In genomic region chr22:41478473-41478872, GRCh38 we compare ENCODE assay signal across 16 cellular contexts. TPM values are rescaled to one million over a fixed set of nuclear protein-coding genes. Genes with fewer than 3 reads are reported as not detected.
A peak's percentile ranks its signal among the peaks of the same experiment; 100 is the strongest.
DNase-seq lines count a peak whose midpoint lies in the region; ATAC-seq and TF ChIP-seq lines count a peak whose summit lies in the region.
"Had no signal": no experiment of that assay in that cellular context is flagged by ENCODE, and none has a peak within 500 bp of the region (broad histone marks: within the 10 kb centered on the region; RNA-seq: fewer than 3 reads in every experiment).

No MANE protein-coding gene starts in this region.

- WGBS in right lobe of liver (ENCODE audit: insufficient coverage, low coverage, low lambda C conversion rate, missing lambda C conversion rate) = 67% methylated on average over 1 of the region's 2 CpGs

- ATAC-seq in activated T-cell treated with anti-CD3 and anti-CD28 coated beads, Interleukin-2, amount 50 U/mL, for 72 hours (replicated peaks in 1 of 2) = no peak
- ATAC-seq in activated B cell treated with CpG ODN at 0.5 μM for 24 hours (ENCODE audit: low read depth) (peak; percentile 81), right lobe of liver (no peak), HG02840 (IDR thresholded peaks at IDR 0.05; ENCODE audit: low FRiP score, unreplicated experiment) (no peak), HG03442 (IDR thresholded peaks at IDR 0.05; ENCODE audit: unreplicated experiment) (no peak), GM19467 (IDR thresholded peaks at IDR 0.05; ENCODE audit: unreplicated experiment) (no peak)
- ATAC-seq: HCT116 had no signal

- H3K36me3 ChIP-seq in right lobe of liver (no peaks in the 10 kb centered on the region), subcutaneous abdominal adipose tissue (ENCODE audit: control insufficient read depth in 5 of 5, insufficient read depth in 5 of 5, low read length in 5 of 5) (peaks cover 0 to 2% (median 0%) of the 10 kb centered on the region in 5 donors)
- H3K36me3 ChIP-seq: cardiac muscle cell had no signal

- POLR2A ChIA-PET in activated B cell treated with CpG ODN at 0.5 μM for 24 hours (lab: Charles Lee) = interaction anchor here (0.6 to 17.5 kb wide), 32 partner anchors 10 to 903 kb away, joined by 3 to 584 read pairs (median 5); partner anchors contain the start of genes ACO2, DESI1, PHF5A and RANGAP1

- no peaks in the 10 kb centered on the region for H3K9me3 ChIP-seq in right lobe of liver
- H3K9me3 ChIP-seq in subcutaneous abdominal adipose tissue (ENCODE audit: control insufficient read depth in 5 of 5, low read length in 5 of 5) = no peaks in the 10 kb centered on the region
- H3K9me3 ChIP-seq: Caco-2 had no signal

- no peak for TF ChIP-seq POLR2A in right lobe of liver (IDR thresholded peaks at IDR 0.05)

- no peak for DNase-seq in activated T-cell treated with anti-CD3 and anti-CD28 coated beads, Interleukin-2, amount 50 U/mL, for 72 hours
- DNase-seq in activated T-cell treated with anti-CD3 and anti-CD28 coated beads for 4 hours (no peak), activated B cell treated with CpG ODN at 0.5 μM for 24 hours (no peak), right lobe of liver (no peak)
- DNase-seq: ACHN; activated CD8-positive, alpha-beta memory T cell treated with anti-CD3 and anti-CD28 coated beads for 24 hours; activated naive CD4-positive, alpha-beta T cell; Caco-2; NCI-H526 had no signal

- H3K4me1 ChIP-seq in right lobe of liver (peaks cover 0 to 70% (median 27%) of the 10 kb centered on the region in 4 donors), subcutaneous abdominal adipose tissue (ENCODE audit: control insufficient read depth in 5 of 5, insufficient read depth in 5 of 5, low read length in 5 of 5) (peaks cover 12 to 55% (median 48%) of the 10 kb centered on the region in 5 donors)
- H3K4me1 ChIP-seq: Caco-2 had no signal

- H3K4me1 Mint-ChIP-seq in activated T-cell treated with anti-CD3 and anti-CD28 coated beads, Interleukin-2, amount 50 U/mL, for 72 hours (ENCODE audit: low read depth) = peaks cover 35% of the 10 kb centered on the region
- peaks cover 85% of the 10 kb centered on the region for H3K4me1 Mint-ChIP-seq in activated B cell treated with CpG ODN at 0.5 μM for 24 hours

- peaks cover 0 to 1% of the 10 kb centered on the region in 2 donors for H3K36me3 Mint-ChIP-seq in activated T-cell treated with anti-CD3 and anti-CD28 coated beads, Interleukin-2, amount 50 U/mL, for 72 hours (ENCODE audit: insufficient read depth in 2 of 2)
- H3K36me3 Mint-ChIP-seq in activated B cell treated with CpG ODN at 0.5 μM for 24 hours (ENCODE audit: low read depth) = peaks cover 10% of the 10 kb centered on the region

- no peaks in the 10 kb centered on the region for H3K9me3 Mint-ChIP-seq in activated T-cell treated with anti-CD3 and anti-CD28 coated beads, Interleukin-2, amount 50 U/mL, for 72 hours
- no peaks in the 10 kb centered on the region for H3K9me3 Mint-ChIP-seq in activated B cell treated with CpG ODN at 0.5 μM for 24 hours
- H3K9me3 Mint-ChIP-seq: nephron had no signal

- no peak for TF ChIP-seq CTCF in activated B cell treated with CpG ODN at 0.5 μM for 24 hours (IDR thresholded peaks at IDR 0.05)
- no peak for TF ChIP-seq CTCF in right lobe of liver (IDR thresholded peaks at IDR 0.05)

- no peaks in the 10 kb centered on the region for H3K27me3 Mint-ChIP-seq in activated T-cell treated with anti-CD3 and anti-CD28 coated beads, Interleukin-2, amount 50 U/mL, for 72 hours (ENCODE audit: low read depth)
- H3K27me3 Mint-ChIP-seq in activated B cell treated with CpG ODN at 0.5 μM for 24 hours = no peaks in the 10 kb centered on the region

- H3K27ac ChIP-seq in right lobe of liver (peak overlapping the region in 2 of 3 donors; percentile 37 to 71), subcutaneous abdominal adipose tissue (ENCODE audit: low read depth, low read length) (peak overlapping the region; percentile 57)
- H3K27ac ChIP-seq: cardiac muscle cell had no signal

- H3K27me3 ChIP-seq in right lobe of liver (no peaks in the 10 kb centered on the region), subcutaneous abdominal adipose tissue (ENCODE audit: control insufficient read depth in 5 of 5, insufficient read depth in 4 of 5, low read length in 5 of 5) (no peaks in the 10 kb centered on the region)
- H3K27me3 ChIP-seq: cardiac muscle cell had no signal

- intact Hi-C loops in activated B cell treated with CpG ODN at 0.5 μM for 24 hours (cut with micrococcal nuclease) (loop anchor here (1.0 kb wide), 2 partner anchors 9 to 30 kb away; partner anchors contain the start of gene ACO2), right lobe of liver (cut with DNase I) (no loop called here)

- CTCF ChIA-PET in activated B cell treated with CpG ODN at 0.5 μM for 24 hours (lab: Charles Lee) = interaction anchor here (0.6 to 4.1 kb wide), 8 partner anchors 10 to 240 kb away, joined by 3 to 31 read pairs (median 6); partner anchors contain the start of genes ACO2, PHF5A and TOB2

- no peak overlapping the region for H3K4me3 ChIP-seq in right lobe of liver
- no peak overlapping the region for H3K4me3 ChIP-seq in subcutaneous abdominal adipose tissue (ENCODE audit: low read depth in 1 of 5, low read length in 5 of 5)
- H3K4me3 ChIP-seq: cardiac muscle cell had no signal

- no peak overlapping the region for H3K4me3 Mint-ChIP-seq in activated T-cell treated with anti-CD3 and anti-CD28 coated beads, Interleukin-2, amount 50 U/mL, for 72 hours
- peak overlapping the region; percentile 79 for H3K4me3 Mint-ChIP-seq in activated B cell treated with CpG ODN at 0.5 μM for 24 hours
- H3K4me3 Mint-ChIP-seq: nephron had no signal

- H3K9ac ChIP-seq in subcutaneous abdominal adipose tissue (ENCODE audit: low read length in 5 of 5) = peak overlapping the region in 1 of 5 donors; percentile 47

- H3K27ac Mint-ChIP-seq in activated T-cell treated with anti-CD3 and anti-CD28 coated beads, Interleukin-2, amount 50 U/mL, for 72 hours = peak overlapping the region; percentile 71
- peak overlapping the region; percentile 96 for H3K27ac Mint-ChIP-seq in activated B cell treated with CpG ODN at 0.5 μM for 24 hours

RNA-seq across cellular contexts. Expression of gene ACO2, which starts 9.6 kb away (rescaled TPM):
- total RNA-seq in activated T-cell treated with anti-CD3 and anti-CD28 coated beads, Interleukin-2, amount 50 U/mL, for 72 hours = 10 to 100 TPM; 73.3 to 74.9 TPM
- total RNA-seq in activated B cell treated with CpG ODN at 0.5 μM for 24 hours (152 and 153 TPM in 2 replicates), right lobe of liver (100 to 1,000 TPM in 2 of 6 experiments, 10 to 100 TPM in 4; 62.6 to 135 (median 66.8) TPM)

RNA-seq across cellular contexts. Expression of gene PHF5A, which starts 10.0 kb away (rescaled TPM):
- 10 to 100 TPM; 69.2 to 77.4 TPM for total RNA-seq in activated T-cell treated with anti-CD3 and anti-CD28 coated beads, Interleukin-2, amount 50 U/mL, for 72 hours
- total RNA-seq in activated B cell treated with CpG ODN at 0.5 μM for 24 hours = 47.4 and 54.0 TPM in 2 replicates
- total RNA-seq in right lobe of liver = 10 to 100 TPM; 12.1 to 20.7 (median 14.5) TPM

RNA-seq across cellular contexts. Expression of gene TOB2, which starts 31.9 kb away (rescaled TPM):
- total RNA-seq in activated T-cell treated with anti-CD3 and anti-CD28 coated beads, Interleukin-2, amount 50 U/mL, for 72 hours = 10 to 100 TPM; 32.5 TPM
- total RNA-seq in activated B cell treated with CpG ODN at 0.5 μM for 24 hours (53.7 and 60.3 TPM in 2 replicates), right lobe of liver (10 to 100 TPM; 11.6 to 33.4 (median 19.4) TPM)
